1 cellular context compared by ENCODE assay signal in genomic region chr6:7243188-7243942, GRCh38.
TF ChIP-seq lines count a peak whose summit lies in the region.

No MANE protein-coding gene starts in this region.

TF ChIP-seq in HepG2, 621 proteins besides CTCF, POLR2A, EP300 and RAD21 (continued from another document):
- TF ChIP-seq AFF4 (CRISPR knock-in tag; IDR thresholded peaks at IDR 0.05) (no peak), ZNF747 (CRISPR knock-in tag; IDR thresholded peaks at IDR 0.05; ENCODE audit: borderline replicate concordance) (peak; percentile 76), ZNF615 (CRISPR knock-in tag; IDR thresholded peaks at IDR 0.05; ENCODE audit: borderline replicate concordance) (peak; percentile 69; the same call in 1 of the 2 replicates), MYNN (CRISPR knock-in tag; IDR thresholded peaks at IDR 0.05; ENCODE audit: low read depth) (no peak), SAFB2 (CRISPR knock-in tag; IDR thresholded peaks at IDR 0.05; ENCODE audit: borderline replicate concordance, low read depth) (no peak), SCMH1 (CRISPR knock-in tag; IDR thresholded peaks at IDR 0.05; ENCODE audit: borderline replicate concordance) (no peak), JUND (CRISPR knock-in tag; IDR thresholded peaks at IDR 0.05) (no peak), MIER2 (CRISPR knock-in tag; IDR thresholded peaks at IDR 0.05) (no peak), MED8 (CRISPR knock-in tag; IDR thresholded peaks at IDR 0.05; ENCODE audit: insufficient replicate concordance) (no peak), BORCS8-MEF2B (CRISPR knock-in tag; IDR thresholded peaks at IDR 0.05) (no peak), ZNF674 (CRISPR knock-in tag; IDR thresholded peaks at IDR 0.05; ENCODE audit: low read depth) (no peak), BHLHE40 (IDR thresholded peaks at IDR 0.05; ENCODE audit: low read length) (no peak), HNRNPUL1 (IDR thresholded peaks at IDR 0.05; ENCODE audit: low read depth, low read length) (no peak), XBP1 (CRISPR knock-in tag; IDR thresholded peaks at IDR 0.05) (0 out of 2 replicates have a peak, but pooled peaks have one; percentile 41), NR2C2 (CRISPR knock-in tag; IDR thresholded peaks at IDR 0.05; ENCODE audit: borderline replicate concordance) (no peak), HOXA5 (CRISPR knock-in tag; IDR thresholded peaks at IDR 0.05) (peak; percentile 26; the same call in 1 of the 2 replicates), JUN (CRISPR knock-in tag; IDR thresholded peaks at IDR 0.05) (no peak), SALL1 (CRISPR knock-in tag; IDR thresholded peaks at IDR 0.05) (no peak), SMC3 (IDR thresholded peaks at IDR 0.05; ENCODE audit: low read length) (peak; percentile 96), ZBTB42 (CRISPR knock-in tag; IDR thresholded peaks at IDR 0.05) (no peak), ZNF326 (CRISPR knock-in tag; IDR thresholded peaks at IDR 0.05; ENCODE audit: borderline replicate concordance) (no peak), ZNF3 (CRISPR knock-in tag; IDR thresholded peaks at IDR 0.05) (no peak), ZNF550 (CRISPR knock-in tag; IDR thresholded peaks at IDR 0.05; ENCODE audit: borderline replicate concordance) (no peak)
- TF ChIP-seq, protein P1, sequence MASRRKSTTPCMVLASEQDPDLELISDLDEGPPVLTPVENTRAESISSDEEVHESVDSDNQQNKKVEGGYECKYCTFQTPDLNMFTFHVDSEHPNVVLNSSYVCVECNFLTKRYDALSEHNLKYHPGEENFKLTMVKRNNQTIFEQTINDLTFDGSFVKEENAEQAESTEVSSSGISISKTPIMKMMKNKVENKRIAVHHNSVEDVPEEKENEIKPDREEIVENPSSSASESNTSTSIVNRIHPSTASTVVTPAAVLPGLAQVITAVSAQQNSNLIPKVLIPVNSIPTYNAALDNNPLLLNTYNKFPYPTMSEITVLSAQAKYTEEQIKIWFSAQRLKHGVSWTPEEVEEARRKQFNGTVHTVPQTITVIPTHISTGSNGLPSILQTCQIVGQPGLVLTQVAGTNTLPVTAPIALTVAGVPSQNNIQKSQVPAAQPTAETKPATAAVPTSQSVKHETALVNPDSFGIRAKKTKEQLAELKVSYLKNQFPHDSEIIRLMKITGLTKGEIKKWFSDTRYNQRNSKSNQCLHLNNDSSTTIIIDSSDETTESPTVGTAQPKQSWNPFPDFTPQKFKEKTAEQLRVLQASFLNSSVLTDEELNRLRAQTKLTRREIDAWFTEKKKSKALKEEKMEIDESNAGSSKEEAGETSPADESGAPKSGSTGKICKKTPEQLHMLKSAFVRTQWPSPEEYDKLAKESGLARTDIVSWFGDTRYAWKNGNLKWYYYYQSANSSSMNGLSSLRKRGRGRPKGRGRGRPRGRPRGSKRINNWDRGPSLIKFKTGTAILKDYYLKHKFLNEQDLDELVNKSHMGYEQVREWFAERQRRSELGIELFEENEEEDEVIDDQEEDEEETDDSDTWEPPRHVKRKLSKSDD (CRISPR knock-in tag; IDR thresholded peaks at IDR 0.05; ENCODE audit: low read depth), result no peak
- TF ChIP-seq, protein P2, sequence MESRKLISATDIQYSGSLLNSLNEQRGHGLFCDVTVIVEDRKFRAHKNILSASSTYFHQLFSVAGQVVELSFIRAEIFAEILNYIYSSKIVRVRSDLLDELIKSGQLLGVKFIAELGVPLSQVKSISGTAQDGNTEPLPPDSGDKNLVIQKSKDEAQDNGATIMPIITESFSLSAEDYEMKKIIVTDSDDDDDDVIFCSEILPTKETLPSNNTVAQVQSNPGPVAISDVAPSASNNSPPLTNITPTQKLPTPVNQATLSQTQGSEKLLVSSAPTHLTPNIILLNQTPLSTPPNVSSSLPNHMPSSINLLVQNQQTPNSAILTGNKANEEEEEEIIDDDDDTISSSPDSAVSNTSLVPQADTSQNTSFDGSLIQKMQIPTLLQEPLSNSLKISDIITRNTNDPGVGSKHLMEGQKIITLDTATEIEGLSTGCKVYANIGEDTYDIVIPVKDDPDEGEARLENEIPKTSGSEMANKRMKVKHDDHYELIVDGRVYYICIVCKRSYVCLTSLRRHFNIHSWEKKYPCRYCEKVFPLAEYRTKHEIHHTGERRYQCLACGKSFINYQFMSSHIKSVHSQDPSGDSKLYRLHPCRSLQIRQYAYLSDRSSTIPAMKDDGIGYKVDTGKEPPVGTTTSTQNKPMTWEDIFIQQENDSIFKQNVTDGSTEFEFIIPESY (CRISPR knock-in tag; IDR thresholded peaks at IDR 0.05), result no peak
- TF ChIP-seq, protein P3, sequence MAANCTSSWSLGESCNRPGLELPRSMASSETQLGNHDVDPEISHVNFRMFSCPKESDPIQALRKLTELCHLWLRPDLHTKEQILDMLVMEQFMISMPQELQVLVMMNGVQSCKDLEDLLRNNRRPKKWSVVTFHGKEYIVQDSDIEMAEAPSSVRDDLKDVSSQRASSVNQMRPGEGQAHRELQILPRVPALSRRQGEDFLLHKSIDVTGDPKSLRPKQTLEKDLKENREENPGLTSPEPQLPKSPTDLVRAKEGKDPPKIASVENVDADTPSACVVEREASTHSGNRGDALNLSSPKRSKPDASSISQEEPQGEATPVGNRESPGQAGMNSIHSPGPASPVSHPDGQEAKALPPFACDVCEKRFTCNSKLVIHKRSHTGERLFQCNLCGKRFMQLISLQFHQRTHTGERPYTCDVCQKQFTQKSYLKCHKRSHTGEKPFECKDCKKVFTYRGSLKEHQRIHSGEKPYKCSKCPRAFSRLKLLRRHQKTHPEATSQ (CRISPR knock-in tag; IDR thresholded peaks at IDR 0.05; ENCODE audit: borderline replicate concordance), result no peak
- TF ChIP-seq, protein P4, sequence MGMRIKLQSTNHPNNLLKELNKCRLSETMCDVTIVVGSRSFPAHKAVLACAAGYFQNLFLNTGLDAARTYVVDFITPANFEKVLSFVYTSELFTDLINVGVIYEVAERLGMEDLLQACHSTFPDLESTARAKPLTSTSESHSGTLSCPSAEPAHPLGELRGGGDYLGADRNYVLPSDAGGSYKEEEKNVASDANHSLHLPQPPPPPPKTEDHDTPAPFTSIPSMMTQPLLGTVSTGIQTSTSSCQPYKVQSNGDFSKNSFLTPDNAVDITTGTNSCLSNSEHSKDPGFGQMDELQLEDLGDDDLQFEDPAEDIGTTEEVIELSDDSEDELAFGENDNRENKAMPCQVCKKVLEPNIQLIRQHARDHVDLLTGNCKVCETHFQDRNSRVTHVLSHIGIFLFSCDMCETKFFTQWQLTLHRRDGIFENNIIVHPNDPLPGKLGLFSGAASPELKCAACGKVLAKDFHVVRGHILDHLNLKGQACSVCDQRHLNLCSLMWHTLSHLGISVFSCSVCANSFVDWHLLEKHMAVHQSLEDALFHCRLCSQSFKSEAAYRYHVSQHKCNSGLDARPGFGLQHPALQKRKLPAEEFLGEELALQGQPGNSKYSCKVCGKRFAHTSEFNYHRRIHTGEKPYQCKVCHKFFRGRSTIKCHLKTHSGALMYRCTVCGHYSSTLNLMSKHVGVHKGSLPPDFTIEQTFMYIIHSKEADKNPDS (CRISPR knock-in tag; IDR thresholded peaks at IDR 0.05), result no peak
- TF ChIP-seq, protein P5, sequence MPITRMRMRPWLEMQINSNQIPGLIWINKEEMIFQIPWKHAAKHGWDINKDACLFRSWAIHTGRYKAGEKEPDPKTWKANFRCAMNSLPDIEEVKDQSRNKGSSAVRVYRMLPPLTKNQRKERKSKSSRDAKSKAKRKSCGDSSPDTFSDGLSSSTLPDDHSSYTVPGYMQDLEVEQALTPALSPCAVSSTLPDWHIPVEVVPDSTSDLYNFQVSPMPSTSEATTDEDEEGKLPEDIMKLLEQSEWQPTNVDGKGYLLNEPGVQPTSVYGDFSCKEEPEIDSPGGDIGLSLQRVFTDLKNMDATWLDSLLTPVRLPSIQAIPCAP (CRISPR knock-in tag; IDR thresholded peaks at IDR 0.05; ENCODE audit: low read depth), result no peak
